Comparison of ENCODE assay signal across 21 cellular contexts in genomic region chr6:34051339-34051919, GRCh38.
"Had no signal": no experiment of that assay in that cellular context is flagged by ENCODE, and none has a peak within 500 bp of the region (broad histone marks: within the 10 kb centered on the region; RNA-seq: fewer than 3 reads in every experiment).

No MANE protein-coding gene starts in this region.

- DNase-seq: activated CD8-positive, alpha-beta memory T cell treated with anti-CD3 and anti-CD28 coated beads, Interleukin-2, amount 10 ng/mL, durations not matched to agents 7 days and 5 days; activated CD8-positive, alpha-beta T cell treated with anti-CD3 and anti-CD28 coated beads, Interleukin-2, amount 10 ng/mL, durations not matched to agents 7 days and 5 days; activated naive CD8-positive, alpha-beta T cell treated with anti-CD3 and anti-CD28 coated beads, Interleukin-2, amount 50 U/mL, for 24 hours; activated T-cell treated with anti-CD3 and anti-CD28 coated beads, Interleukin-2, amount 50 U/mL, for 48 hours; dermis blood vessel endothelial cell; effector CD4-positive, alpha-beta T cell; left ventricle myocardium inferior; natural killer cell; ovary; retina; stimulated activated CD4-positive, alpha-beta T cell treated with anti-CD3 and anti-CD28 coated beads, Interleukin-12 subunit alpha, Interleukin-12 subunit beta, amount 100 ng/mL, for 4 hours; stimulated activated CD4-positive, alpha-beta T cell treated with anti-CD3 and anti-CD28 coated beads, Interleukin-4, amount 100 ng/mL, for 24 hours; trophoblast cell; uterus had no signal

- FAIRE-seq: bronchial epithelial cell, colon, frontal cortex, islet of Langerhans had no signal

- ATAC-seq: activated CD8-positive, alpha-beta memory T cell treated with anti-CD3 and anti-CD28 coated beads, Interleukin-2, amount 10 ng/mL, durations not matched to agents 7 days and 5 days; activated CD8-positive, alpha-beta T cell treated with anti-CD3 and anti-CD28 coated beads, Interleukin-2, amount 10 ng/mL, durations not matched to agents 7 days and 5 days; activated naive CD8-positive, alpha-beta T cell treated with anti-CD3 and anti-CD28 coated beads, Interleukin-2, amount 50 U/mL, for 24 hours; natural killer cell; sciatic nerve; stimulated activated effector memory CD8-positive, alpha-beta T cell treated with anti-CD3 and anti-CD28 coated beads, Interleukin-12 subunit alpha, Interleukin-12 subunit beta, amount 100 ng/mL, for 72 hours; WTC11 had no signal
